ENCODE assay signal across 8 cellular contexts in the genomic region with DNA sequence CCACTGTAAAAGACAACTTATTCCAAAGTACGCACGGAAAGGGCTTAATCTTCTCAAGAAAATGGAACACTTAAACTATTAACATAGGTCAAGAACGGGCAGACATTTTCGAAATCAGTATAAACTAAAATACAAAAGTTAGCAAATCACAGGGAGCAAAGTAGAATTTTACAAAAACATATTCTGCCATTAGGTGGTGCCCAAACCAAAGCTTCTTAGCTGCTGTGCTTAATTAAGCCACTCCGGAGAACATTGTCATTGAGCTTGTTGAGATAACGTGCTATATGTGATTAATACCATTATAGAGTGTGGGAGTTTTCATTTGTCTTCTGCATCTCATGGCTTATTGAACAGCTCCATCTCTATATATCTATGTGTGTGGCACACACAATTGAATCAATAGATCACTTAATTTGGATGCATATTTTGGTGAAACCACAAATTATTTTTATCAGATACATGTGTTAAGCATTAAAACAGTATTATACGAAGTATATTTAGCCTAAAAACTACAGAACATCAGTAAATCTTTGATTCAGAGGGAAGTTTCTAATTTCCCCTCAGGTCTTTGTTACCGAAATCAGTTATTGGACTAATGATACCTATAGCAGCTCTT. TPM values are rescaled to one million over a fixed set of nuclear protein-coding genes. Genes with fewer than 3 reads are reported as not detected.
DNase-seq lines count a peak whose midpoint lies in the region; ATAC-seq, FAIRE-seq and TF ChIP-seq lines count a peak whose summit lies in the region.

No MANE protein-coding gene starts in this region.

- H3K27ac ChIP-seq in stomach = no peak overlapping the region

- in situ Hi-C loops in astrocyte of the cerebellum (cut with HindIII; ENCODE audit: low sequenced_read_pairs) = loop anchor here (25.0 kb wide), 1 partner anchor 701 kb away; no protein-coding TSS in a partner anchor

- no peaks in the 10 kb centered on the region for H3K27me3 ChIP-seq in stomach

- H3K4me3 ChIP-seq in astrocyte of the cerebellum (ENCODE audit: low read depth, low read length) (no peak overlapping the region), stomach (no peak overlapping the region)

- TF ChIP-seq CTCF in astrocyte of the cerebellum (IDR thresholded peaks at IDR 0.05; ENCODE audit: low read depth, low read length, missing control alignments) (peak; percentile 49), stomach (IDR thresholded peaks at IDR 0.05) (peak in 2 of 7 experiments; percentile 9 to 16)

- peaks cover 0 to 27% (median 25%) of the 10 kb centered on the region in 4 donors for H3K36me3 ChIP-seq in stomach

- intact Hi-C loops in stomach (cut with DNase I; ENCODE audit: low total_unique reads) = no loop called here

- no peak for ATAC-seq in GM21528 (IDR thresholded peaks at IDR 0.05; ENCODE audit: low FRiP score, unreplicated experiment)

- no peak for TF ChIP-seq EP300 in stomach (IDR thresholded peaks at IDR 0.05)

- no peak for TF ChIP-seq POLR2A in stomach (IDR thresholded peaks at IDR 0.05)

- 45 to 54% (median 50%) methylated on average over 8 of the region's 8 CpGs for WGBS in stomach, 5 donors

- DNase-seq in NCI-H510A treated with DMSO at 0.1 percent for 48 hours (lab: John Stamatoyannopoulos, UW) = peak; percentile 0
- DNase-seq in NCI-H510A (lab: John Stamatoyannopoulos, UW) = no peak
- DNase-seq in NAMALWA (ENCODE audit: low spot score) = peak; percentile 73
- peak; percentile 37 for DNase-seq in astrocyte of the cerebellum (ENCODE audit: low read depth)
- peak; percentile 45 for DNase-seq in iris pigment epithelial cell (ENCODE audit: low read depth)
- no peak for DNase-seq in RCC 7860 (ENCODE audit: low spot score)
- DNase-seq in stomach = no peak

- peaks cover 0 to 12% (median 0%) of the 10 kb centered on the region in 4 donors for H3K4me1 ChIP-seq in stomach

- no peak for FAIRE-seq in RCC 7860 (lab: Jason Lieb, UNC)

- no peaks in the 10 kb centered on the region for H3K9me3 ChIP-seq in stomach

RNA-seq across cellular contexts. Expression of a gene that starts 23.4 kb away (rescaled TPM):
- total RNA-seq in stomach = 10 to 100 TPM in 2 of 5 donors, 1 to 10 TPM in 3; 1.2 to 24.4 (median 8.0) TPM
- polyA plus RNA-seq in stomach = 10 to 100 TPM; 16.5 to 20.0 (median 16.8) TPM

RNA-seq across cellular contexts. Expression of a gene that starts 43.8 kb away (rescaled TPM):
- total RNA-seq in stomach = not detected
- under 1 TPM in 1 of 3 donors, not detected in 2; 0.05 TPM for polyA plus RNA-seq in stomach

Comparison
In these comparisons a context has a peak if more than half of its experiments do, and no peak if none do; other contexts are left out.
1. DNase-seq: peak in NCI-H510A treated with DMSO at 0.1 percent for 48 hours (single experiment), NAMALWA (single experiment), astrocyte of the cerebellum (single experiment) and iris pigment epithelial cell (single experiment); none in NCI-H510A (single experiment), RCC 7860 (single experiment) and stomach (single experiment).